16 cellular contexts compared by ENCODE assay signal in the genomic region with DNA sequence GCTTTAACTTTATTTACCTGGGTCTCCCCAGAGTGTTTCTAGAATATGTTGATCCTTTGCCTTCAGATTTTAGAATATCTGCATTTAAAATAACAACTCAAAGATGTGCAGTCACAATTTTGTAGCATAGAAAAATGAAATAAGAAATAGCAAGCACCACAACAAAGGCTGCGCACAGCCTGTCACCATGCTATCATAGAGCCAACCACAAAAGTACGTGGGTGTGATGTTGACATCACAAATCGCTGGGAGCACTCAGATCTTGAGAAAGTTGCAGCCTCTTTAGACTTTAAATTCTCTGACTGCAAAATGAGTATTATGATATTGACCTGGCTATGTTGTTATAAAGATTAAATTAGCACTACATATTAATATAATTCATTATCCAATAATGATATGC.
A peak's percentile ranks its signal among the peaks of the same experiment; 100 is the strongest.
DNase-seq lines count a peak whose midpoint lies in the region; ATAC-seq and TF ChIP-seq lines count a peak whose summit lies in the region.
"Had no signal": no experiment of that assay in that cellular context is flagged by ENCODE, and none has a peak within 500 bp of the region (broad histone marks: within the 10 kb centered on the region; RNA-seq: fewer than 3 reads in every experiment).

No MANE protein-coding gene starts in this region.

- H3K4me1 Mint-ChIP-seq in activated naive CD8-positive, alpha-beta T cell treated with anti-CD3 and anti-CD28 coated beads, Interleukin-2, amount 50 U/mL, for 24 hours: peaks cover 11% of the 10 kb centered on the region
- H3K4me1 Mint-ChIP-seq in mesothelial cell of epicardium (peaks cover 33% of the 10 kb centered on the region), osteocyte (ENCODE audit: unreplicated experiment) (peaks cover 23% of the 10 kb centered on the region)
- H3K4me1 Mint-ChIP-seq: activated CD4-positive, alpha-beta T cell treated with anti-CD3 and anti-CD28 coated beads, Interleukin-2, amount 10 ng/mL, durations not matched to agents 7 days and 5 days had no signal

- ATAC-seq in activated naive CD8-positive, alpha-beta T cell treated with anti-CD3 and anti-CD28 coated beads, Interleukin-2, amount 50 U/mL, for 24 hours: peak; percentile 75
- ATAC-seq: gastrocnemius medialis had no signal

- TF ChIP-seq POLR2A in uterus (IDR thresholded peaks at IDR 0.05): no peak

- TF ChIP-seq CTCF in mesothelial cell of epicardium (IDR thresholded peaks at IDR 0.05; ENCODE audit: unreplicated experiment) (no peak), uterus (IDR thresholded peaks at IDR 0.05) (no peak), osteocyte (IDR thresholded peaks at IDR 0.05) (no peak)

- no peaks in the 10 kb centered on the region for H3K36me3 Mint-ChIP-seq in activated naive CD8-positive, alpha-beta T cell treated with anti-CD3 and anti-CD28 coated beads, Interleukin-2, amount 50 U/mL, for 24 hours (ENCODE audit: low read depth)
- H3K36me3 Mint-ChIP-seq in mesothelial cell of epicardium (peaks cover 49% of the 10 kb centered on the region), osteocyte (ENCODE audit: unreplicated experiment) (peaks cover 36% of the 10 kb centered on the region)

- no peak overlapping the region for H3K27ac Mint-ChIP-seq in activated naive CD8-positive, alpha-beta T cell treated with anti-CD3 and anti-CD28 coated beads, Interleukin-2, amount 50 U/mL, for 24 hours
- H3K27ac Mint-ChIP-seq in mesothelial cell of epicardium (peak overlapping the region; percentile 78), osteocyte (ENCODE audit: unreplicated experiment) (no peak overlapping the region)
- H3K27ac Mint-ChIP-seq: activated CD4-positive, alpha-beta T cell treated with anti-CD3 and anti-CD28 coated beads, Interleukin-2, amount 10 ng/mL, durations not matched to agents 7 days and 5 days; activated T-helper 2 cell treated with anti-CD3 and anti-CD28 coated beads, Interferon-gamma antibody, Interleukin-2, Interleukin-4, amounts not matched to agents 10 μg/mL and 5 μg/mL and 100 μg/mL, durations not matched to agents 14 hours and 24 hours and 36 hours had no signal

- no peaks in the 10 kb centered on the region for H3K9me3 Mint-ChIP-seq in activated naive CD8-positive, alpha-beta T cell treated with anti-CD3 and anti-CD28 coated beads, Interleukin-2, amount 50 U/mL, for 24 hours
- peaks cover 4% of the 10 kb centered on the region for H3K9me3 Mint-ChIP-seq in mesothelial cell of epicardium
- H3K9me3 Mint-ChIP-seq in osteocyte (ENCODE audit: unreplicated experiment): no peaks in the 10 kb centered on the region
- H3K9me3 Mint-ChIP-seq: activated CD4-positive, alpha-beta T cell treated with anti-CD3 and anti-CD28 coated beads, Interleukin-2, amount 10 ng/mL, durations not matched to agents 7 days and 5 days; activated T-helper 2 cell treated with anti-CD3 and anti-CD28 coated beads, Interferon-gamma antibody, Interleukin-2, Interleukin-4, amounts not matched to agents 10 μg/mL and 5 μg/mL and 100 μg/mL, durations not matched to agents 14 hours and 24 hours and 36 hours had no signal

- peak overlapping the region; percentile 82 to 87 for H3K27ac ChIP-seq in uterus
- H3K27ac ChIP-seq: suprapubic skin had no signal

- peaks cover 17 to 22% of the 10 kb centered on the region in 2 donors for H3K4me1 ChIP-seq in uterus

- H3K4me3 Mint-ChIP-seq in activated naive CD8-positive, alpha-beta T cell treated with anti-CD3 and anti-CD28 coated beads, Interleukin-2, amount 50 U/mL, for 24 hours: no peak overlapping the region
- H3K4me3 Mint-ChIP-seq in mesothelial cell of epicardium: no peak overlapping the region
- no peak overlapping the region for H3K4me3 Mint-ChIP-seq in osteocyte (ENCODE audit: unreplicated experiment)
- H3K4me3 Mint-ChIP-seq: activated CD4-positive, alpha-beta T cell treated with anti-CD3 and anti-CD28 coated beads, Interleukin-2, amount 10 ng/mL, durations not matched to agents 7 days and 5 days had no signal

- no peaks in the 10 kb centered on the region for H3K27me3 ChIP-seq in uterus
- H3K27me3 ChIP-seq: gastrocnemius medialis, suprapubic skin had no signal

- no peaks in the 10 kb centered on the region for H3K27me3 Mint-ChIP-seq in activated naive CD8-positive, alpha-beta T cell treated with anti-CD3 and anti-CD28 coated beads, Interleukin-2, amount 50 U/mL, for 24 hours
- H3K27me3 Mint-ChIP-seq in mesothelial cell of epicardium (ENCODE audit: low read depth) (no peaks in the 10 kb centered on the region), osteocyte (ENCODE audit: unreplicated experiment) (no peaks in the 10 kb centered on the region)
- H3K27me3 Mint-ChIP-seq: activated CD4-positive, alpha-beta T cell treated with anti-CD3 and anti-CD28 coated beads, Interleukin-2, amount 10 ng/mL, durations not matched to agents 7 days and 5 days had no signal

- peak in 2 of 3 donors; percentile 2 to 10 for DNase-seq in stimulated activated CD4-positive, alpha-beta T cell treated with anti-CD3 and anti-CD28 coated beads, TNF-alpha, amount 100 ng/mL, for 48 hours (ENCODE audit: low read depth in 3 of 3)
- DNase-seq in stimulated activated CD4-positive, alpha-beta T cell treated with anti-CD3 and anti-CD28 coated beads, Interleukin-4, amount 100 ng/mL, for 24 hours: no peak
- peak; percentile 25 for DNase-seq in activated naive CD8-positive, alpha-beta T cell treated with anti-CD3 and anti-CD28 coated beads, Interleukin-2, amount 50 U/mL, for 24 hours
- DNase-seq in mesothelial cell of epicardium (ENCODE audit: low spot score in 2 of 2, unreplicated experiment in 2 of 2) (no peak), uterus (no peak), medulla oblongata (ENCODE audit: extremely low spot score) (no peak), globus pallidus (ENCODE audit: low spot score) (no peak), osteocyte (ENCODE audit: extremely low spot score, unreplicated experiment) (no peak)
- DNase-seq: activated CD4-positive, alpha-beta T cell treated with anti-CD3 and anti-CD28 coated beads, Interleukin-2, amount 10 ng/mL, durations not matched to agents 7 days and 5 days; COR-L47; GOT3; NCI-H1694; retina had no signal

- H3K9me3 ChIP-seq in uterus: no peaks in the 10 kb centered on the region
- H3K9me3 ChIP-seq: gastrocnemius medialis, suprapubic skin had no signal

- intact Hi-C loops in uterus (cut with DNase I; ENCODE audit: low total_unique reads): no loop called here

- no peaks in the 10 kb centered on the region for H3K36me3 ChIP-seq in uterus

- H3K4me3 ChIP-seq in uterus: no peak overlapping the region
- H3K4me3 ChIP-seq: gastrocnemius medialis, suprapubic skin had no signal

Comparison
In these comparisons a context has a peak if more than half of its experiments do, and no peak if none do; other contexts are left out.
1. DNase-seq: peak in stimulated activated CD4-positive, alpha-beta T cell treated with anti-CD3 and anti-CD28 coated beads, TNF-alpha, amount 100 ng/mL, for 48 hours (2 of 3) and activated naive CD8-positive, alpha-beta T cell treated with anti-CD3 and anti-CD28 coated beads, Interleukin-2, amount 50 U/mL, for 24 hours (single experiment); none in stimulated activated CD4-positive, alpha-beta T cell treated with anti-CD3 and anti-CD28 coated beads, Interleukin-4, amount 100 ng/mL, for 24 hours (single experiment), mesothelial cell of epicardium (0 of 2), uterus (0 of 2), medulla oblongata (single experiment), globus pallidus (single experiment) and osteocyte (single experiment).